Comparison of ENCODE assay signal across 15 cellular contexts in the genomic region with DNA sequence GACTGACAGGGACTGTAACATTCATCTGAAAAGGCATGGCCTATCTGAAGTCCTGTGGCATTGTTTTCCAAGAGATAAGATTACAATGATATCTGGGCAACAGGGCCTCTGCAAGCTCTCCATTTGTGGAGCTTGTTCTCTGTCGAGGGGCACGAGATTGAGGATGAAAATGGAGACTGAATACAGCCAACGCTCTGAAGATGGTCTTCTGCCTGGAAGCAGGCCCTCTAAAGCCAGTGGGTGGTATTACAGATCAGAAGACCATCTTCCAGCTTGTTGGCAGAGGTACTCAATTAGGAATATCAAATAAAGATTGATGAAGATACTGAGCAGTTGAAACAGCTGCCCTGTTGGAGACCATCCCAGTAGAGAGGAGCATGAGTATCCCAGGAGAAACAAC.
A peak's percentile ranks its signal among the peaks of the same experiment; 100 is the strongest.
DNase-seq lines count a peak whose midpoint lies in the region; ATAC-seq and TF ChIP-seq lines count a peak whose summit lies in the region.
"Had no signal": no experiment of that assay in that cellular context is flagged by ENCODE, and none has a peak within 500 bp of the region (broad histone marks: within the 10 kb centered on the region; RNA-seq: fewer than 3 reads in every experiment).

No MANE protein-coding gene starts in this region.

- H3K4me3 ChIP-seq in WERI-Rb-1 (ENCODE audit: low read depth, low read length), result no peak overlapping the region
- no peak overlapping the region for H3K4me3 ChIP-seq in MG63

- H3K27me3 ChIP-seq in WERI-Rb-1 (ENCODE audit: insufficient read depth, low read depth, severe bottlenecking), result no peaks in the 10 kb centered on the region
- no peaks in the 10 kb centered on the region for H3K27me3 ChIP-seq in MG63

- H3K27ac ChIP-seq in WERI-Rb-1, result no peak overlapping the region

- H3K9me3 ChIP-seq in WERI-Rb-1 (ENCODE audit: severe bottlenecking) (no peaks in the 10 kb centered on the region), MG63 (peaks cover 4% of the 10 kb centered on the region)

- H3K36me3 ChIP-seq in WERI-Rb-1 (no peaks in the 10 kb centered on the region), MG63 (no peaks in the 10 kb centered on the region)

- TF ChIP-seq CTCF in GM10266 (IDR thresholded peaks at IDR 0.05; ENCODE audit: control insufficient read depth, insufficient read depth, low read depth, missing control alignments) (peak; percentile 27), WERI-Rb-1 (IDR thresholded peaks at IDR 0.05; ENCODE audit: low read depth, low read length) (peak; percentile 16; the same call in 1 of the 2 replicates)

- ATAC-seq in GM19372 (IDR thresholded peaks at IDR 0.05; ENCODE audit: low read depth, unreplicated experiment), result peak; percentile 53
- ATAC-seq in HG03103 (IDR thresholded peaks at IDR 0.05; ENCODE audit: low read depth, unreplicated experiment), result peak; percentile 70
- ATAC-seq: activated CD8-positive, alpha-beta T cell treated with anti-CD3 and anti-CD28 coated beads for 36 hours; effector memory CD8-positive, alpha-beta T cell; stimulated activated effector memory CD8-positive, alpha-beta T cell treated with anti-CD3 and anti-CD28 coated beads, Interleukin-12 subunit alpha, Interleukin-12 subunit beta, amount 100 ng/mL, for 72 hours had no signal

- DNase-seq in GM10266 (ENCODE audit: extremely low spot score) (no peak), WERI-Rb-1 (no peak), AG08396 (ENCODE audit: low spot score) (no peak), MG63 (no peak), RPMI8226 (no peak)
- no peak for DNase-seq in activated CD4-positive, CD25-positive, alpha-beta regulatory T cell (lab: John Stamatoyannopoulos, UW)
- DNase-seq: activated CD8-positive, alpha-beta T cell treated with anti-CD3 and anti-CD28 coated beads for 36 hours; activated naive CD4-positive, alpha-beta T cell; effector memory CD8-positive, alpha-beta T cell; NCI-H2171 treated with DMSO at 0.1 percent for 48 hours; stimulated activated CD4-positive, alpha-beta T cell treated with anti-CD3 and anti-CD28 coated beads, Interleukin-2, amount 100 ng/mL, for 48 hours; T-helper 2 cell had no signal
